13 cellular contexts compared by ENCODE assay signal in the genomic region with DNA sequence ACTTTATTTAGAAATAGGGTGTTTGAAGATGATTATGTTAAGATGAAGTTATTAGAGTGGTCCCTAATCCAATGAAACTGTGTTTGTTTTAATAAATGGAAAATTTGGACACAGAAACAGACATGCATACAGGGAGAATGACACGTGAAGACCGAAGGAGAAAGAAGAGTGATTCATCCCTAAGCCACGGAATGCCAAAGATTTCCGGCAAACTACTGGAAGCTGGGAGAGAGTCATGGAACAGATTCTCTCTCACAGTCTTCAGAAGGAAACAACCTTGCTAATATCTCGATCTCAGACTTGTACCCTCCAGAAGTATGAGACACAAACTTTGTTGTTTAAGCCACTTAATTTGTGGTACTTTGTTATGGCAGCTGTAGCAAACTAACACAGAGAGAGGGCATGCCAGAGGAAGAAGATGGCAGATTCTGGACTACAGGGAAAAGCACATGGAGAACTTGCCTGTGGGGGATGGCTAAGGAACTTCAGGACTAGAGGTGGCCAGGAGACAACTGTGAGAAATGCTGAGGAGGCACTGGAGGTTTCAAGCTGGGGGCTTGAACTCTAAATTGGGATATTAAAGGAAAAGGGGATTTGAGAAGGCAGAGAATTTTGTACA.
DNase-seq lines count a peak whose midpoint lies in the region; ATAC-seq lines count a peak whose summit lies in the region.
"Had no signal": no experiment of that assay in that cellular context is flagged by ENCODE, and none has a peak within 500 bp of the region (broad histone marks: within the 10 kb centered on the region; RNA-seq: fewer than 3 reads in every experiment).

No MANE protein-coding gene starts in this region.

- peaks cover 8% of the 10 kb centered on the region for H3K9me3 Mint-ChIP-seq in activated T-helper 2 cell treated with anti-CD3 and anti-CD28 coated beads, Interferon-gamma antibody, Interleukin-2, Interleukin-4, amounts not matched to agents 10 μg/mL and 5 μg/mL and 100 μg/mL, durations not matched to agents 14 hours and 24 hours and 36 hours

- H3K4me1 Mint-ChIP-seq in activated T-helper 2 cell treated with anti-CD3 and anti-CD28 coated beads, Interferon-gamma antibody, Interleukin-2, Interleukin-4, amounts not matched to agents 10 μg/mL and 5 μg/mL and 100 μg/mL, durations not matched to agents 14 hours and 24 hours and 36 hours (ENCODE audit: low read depth), result no peaks in the 10 kb centered on the region
- H3K4me1 Mint-ChIP-seq: CD4-positive, alpha-beta memory T cell; stimulated activated naive CD8-positive, alpha-beta T cell treated with anti-CD3 and anti-CD28 coated beads, Interleukin-15, amount 100 ng/mL, for 72 hours had no signal

- intact Hi-C loops in activated T-helper 2 cell treated with anti-CD3 and anti-CD28 coated beads, Interferon-gamma antibody, Interleukin-2, Interleukin-4, amounts not matched to agents 10 μg/mL and 5 μg/mL and 100 μg/mL, durations not matched to agents 14 hours and 24 hours and 36 hours (cut with micrococcal nuclease), result no loop called here

- H3K27ac Mint-ChIP-seq in activated T-helper 2 cell treated with anti-CD3 and anti-CD28 coated beads, Interferon-gamma antibody, Interleukin-2, Interleukin-4, amounts not matched to agents 10 μg/mL and 5 μg/mL and 100 μg/mL, durations not matched to agents 14 hours and 24 hours and 36 hours, result no peak overlapping the region
- H3K27ac Mint-ChIP-seq: CD4-positive, alpha-beta memory T cell; stimulated activated naive CD8-positive, alpha-beta T cell treated with anti-CD3 and anti-CD28 coated beads, Interleukin-15, amount 100 ng/mL, for 72 hours had no signal

- no peak overlapping the region for H3K4me3 Mint-ChIP-seq in activated T-helper 2 cell treated with anti-CD3 and anti-CD28 coated beads, Interferon-gamma antibody, Interleukin-2, Interleukin-4, amounts not matched to agents 10 μg/mL and 5 μg/mL and 100 μg/mL, durations not matched to agents 14 hours and 24 hours and 36 hours (ENCODE audit: low read depth)
- H3K4me3 Mint-ChIP-seq: CD4-positive, alpha-beta memory T cell; stimulated activated naive CD8-positive, alpha-beta T cell treated with anti-CD3 and anti-CD28 coated beads, Interleukin-15, amount 100 ng/mL, for 72 hours had no signal

- H3K36me3 Mint-ChIP-seq in activated T-helper 2 cell treated with anti-CD3 and anti-CD28 coated beads, Interferon-gamma antibody, Interleukin-2, Interleukin-4, amounts not matched to agents 10 μg/mL and 5 μg/mL and 100 μg/mL, durations not matched to agents 14 hours and 24 hours and 36 hours (ENCODE audit: low read depth), result no peaks in the 10 kb centered on the region
- H3K36me3 Mint-ChIP-seq: CD4-positive, alpha-beta memory T cell had no signal

- DNase-seq in H4 (ENCODE audit: low spot score) (peak; percentile 47), amniotic epithelial cell (ENCODE audit: low read depth) (peak; percentile 87), hepatic stellate cell (ENCODE audit: low spot score) (peak; percentile 3), smooth muscle cell of the brain vasculature (ENCODE audit: low read depth, low spot score) (peak; percentile 15), SKM-1 treated with dmso at 0.1 percent for 144 hours (lab: John Stamatoyannopoulos, UW; ENCODE audit: unreplicated experiment) (no peak)
- no peak for DNase-seq in effector CD8-positive, alpha-beta T cell (lab: John Stamatoyannopoulos, UW)
- no peak for DNase-seq in activated T-helper 2 cell treated with anti-CD3 and anti-CD28 coated beads, Interferon-gamma antibody, Interleukin-2, Interleukin-4, amounts not matched to agents 10 μg/mL and 5 μg/mL and 100 μg/mL, durations not matched to agents 14 hours and 24 hours and 36 hours (ENCODE audit: low spot score)
- DNase-seq: CD4-positive, alpha-beta memory T cell; MV-4-11; RPMI8226; stimulated activated CD4-positive, alpha-beta T cell treated with anti-CD3 and anti-CD28 coated beads, Interleukin-4, amount 100 ng/mL, for 1 hour; stimulated activated naive CD8-positive, alpha-beta T cell treated with anti-CD3 and anti-CD28 coated beads, Interleukin-15, amount 100 ng/mL, for 72 hours had no signal

- H3K27me3 Mint-ChIP-seq in activated T-helper 2 cell treated with anti-CD3 and anti-CD28 coated beads, Interferon-gamma antibody, Interleukin-2, Interleukin-4, amounts not matched to agents 10 μg/mL and 5 μg/mL and 100 μg/mL, durations not matched to agents 14 hours and 24 hours and 36 hours (ENCODE audit: low read depth), result no peaks in the 10 kb centered on the region
- H3K27me3 Mint-ChIP-seq: CD4-positive, alpha-beta memory T cell; stimulated activated naive CD8-positive, alpha-beta T cell treated with anti-CD3 and anti-CD28 coated beads, Interleukin-15, amount 100 ng/mL, for 72 hours had no signal

- ATAC-seq in HG02610 (IDR thresholded peaks at IDR 0.05; ENCODE audit: unreplicated experiment), result no peak
- ATAC-seq: stimulated activated naive CD8-positive, alpha-beta T cell treated with anti-CD3 and anti-CD28 coated beads, Interleukin-15, amount 100 ng/mL, for 72 hours had no signal

Comparison
In these comparisons a context has a peak if more than half of its experiments do, and no peak if none do; other contexts are left out.
1. DNase-seq: peak in H4 (single experiment), amniotic epithelial cell (single experiment), hepatic stellate cell (single experiment) and smooth muscle cell of the brain vasculature (single experiment); none in SKM-1 treated with dmso at 0.1 percent for 144 hours (single experiment), effector CD8-positive, alpha-beta T cell (single experiment) and activated T-helper 2 cell treated with anti-CD3 and anti-CD28 coated beads, Interferon-gamma antibody, Interleukin-2, Interleukin-4, amounts not matched to agents 10 μg/mL and 5 μg/mL and 100 μg/mL, durations not matched to agents 14 hours and 24 hours and 36 hours (single experiment).